1 cellular context compared by ENCODE assay signal in the genomic region with DNA sequence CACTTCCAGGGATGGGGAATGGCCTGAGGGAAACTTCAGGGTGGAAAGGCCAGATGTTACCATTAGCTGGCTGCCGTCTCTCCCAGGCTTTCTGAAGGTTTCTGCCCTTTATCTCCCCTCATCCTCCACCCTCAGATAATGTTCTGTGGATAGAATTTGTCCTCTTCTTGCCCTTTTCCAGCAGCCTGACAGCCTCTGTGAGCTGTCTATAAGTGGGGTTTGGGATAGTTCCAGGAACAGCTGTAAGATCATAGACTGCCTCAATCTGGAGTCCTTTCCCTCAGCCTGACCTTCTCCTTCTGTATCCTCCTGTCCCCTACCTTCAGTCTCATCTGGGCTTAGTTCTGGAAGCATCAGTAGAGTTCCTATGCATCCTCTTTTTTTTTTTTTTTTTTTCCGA.
TF ChIP-seq lines count a peak whose summit lies in the region.

No MANE protein-coding gene starts in this region.

TF ChIP-seq in K562, 482 proteins besides CTCF, POLR2A, EP300 and RAD21:
- no peak for TF ChIP-seq MXI1 (IDR thresholded peaks at IDR 0.05; ENCODE audit: low read depth, low read length)
- no peak for TF ChIP-seq PHTF2 (CRISPR knock-in tag; IDR thresholded peaks at IDR 0.05)
- TF ChIP-seq, protein P1, sequence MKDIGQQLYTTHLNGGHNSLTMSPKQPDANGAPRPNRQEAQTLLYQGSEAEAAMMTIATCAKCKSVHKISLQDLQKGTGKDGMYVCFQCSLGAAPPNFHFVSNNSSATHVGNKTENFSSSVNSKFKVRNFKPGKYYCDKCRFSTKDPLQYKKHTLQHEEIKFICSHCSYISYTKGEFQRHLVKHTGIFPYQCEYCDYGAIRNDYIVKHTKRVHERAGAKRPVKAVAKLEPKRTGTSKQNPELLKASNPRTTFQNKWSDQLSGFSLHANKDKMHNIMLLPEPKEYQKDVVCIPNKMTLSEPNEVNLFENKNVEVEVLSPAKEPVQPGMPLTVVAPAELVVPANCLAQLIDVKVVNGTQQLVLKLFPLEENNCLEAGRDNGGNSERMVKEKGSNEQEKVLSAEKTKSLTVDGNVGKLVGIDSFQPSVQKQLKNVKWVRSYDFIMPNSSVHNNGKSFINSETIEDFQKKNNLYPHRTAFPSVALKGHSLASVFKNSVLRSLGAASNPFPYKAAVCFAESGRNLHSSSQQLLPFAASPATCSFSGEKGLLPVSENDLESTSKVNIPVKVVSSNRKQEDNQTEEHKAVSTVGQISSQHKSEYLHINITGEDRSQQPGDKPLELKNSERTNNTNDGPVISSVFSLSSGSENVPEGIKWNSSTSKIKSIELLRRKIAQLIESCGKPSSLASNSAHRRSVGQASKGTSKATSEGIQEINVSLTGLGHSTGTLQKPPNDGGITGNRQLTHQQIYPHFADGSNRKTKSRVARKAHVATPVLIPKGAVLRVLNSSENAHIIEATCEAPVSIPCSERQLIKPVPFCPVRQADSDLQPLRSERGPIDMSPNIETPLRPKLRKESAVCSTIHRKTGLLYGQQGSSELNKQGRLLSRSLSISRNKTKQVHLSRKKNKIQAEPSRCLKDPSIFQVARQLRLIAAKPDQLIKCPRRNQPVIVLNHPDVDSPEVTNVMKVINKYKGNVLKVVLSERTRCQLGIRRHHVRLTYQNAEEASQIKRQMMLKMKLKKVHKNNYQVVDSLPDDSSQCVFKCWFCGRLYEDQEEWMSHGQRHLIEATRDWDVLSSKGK (CRISPR knock-in tag; IDR thresholded peaks at IDR 0.05) = no peak
- no peak for TF ChIP-seq PHF8 (IDR thresholded peaks at IDR 0.05; ENCODE audit: borderline replicate concordance, low read length)
- no peak for TF ChIP-seq CTCFL (IDR thresholded peaks at IDR 0.05; ENCODE audit: borderline replicate concordance, insufficient read depth, low read depth, low read length, poor library complexity, severe bottlenecking)
- no peak for TF ChIP-seq ZNF79 (CRISPR knock-in tag; IDR thresholded peaks at IDR 0.05; ENCODE audit: low read depth)
- no peak for TF ChIP-seq RFX1 (IDR thresholded peaks at IDR 0.05)
- no peak for TF ChIP-seq ZZZ3 (IDR thresholded peaks at IDR 0.05)
- no peak for TF ChIP-seq SRF (CRISPR knock-in tag; IDR thresholded peaks at IDR 0.05)
- no peak for TF ChIP-seq TCF7 (IDR thresholded peaks at IDR 0.05; ENCODE audit: borderline replicate concordance)
- no peak for TF ChIP-seq RB1 (IDR thresholded peaks at IDR 0.05; ENCODE audit: low read depth)
- no peak for TF ChIP-seq DPF2 (IDR thresholded peaks at IDR 0.05)
- no peak for TF ChIP-seq ZNF253 (CRISPR knock-in tag; conservative IDR thresholded peaks at IDR 0.05)
- no peak for TF ChIP-seq ZNF695 (CRISPR knock-in tag; IDR thresholded peaks at IDR 0.05)
